ENCODE assay signal across 8 cellular contexts in the genomic region with DNA sequence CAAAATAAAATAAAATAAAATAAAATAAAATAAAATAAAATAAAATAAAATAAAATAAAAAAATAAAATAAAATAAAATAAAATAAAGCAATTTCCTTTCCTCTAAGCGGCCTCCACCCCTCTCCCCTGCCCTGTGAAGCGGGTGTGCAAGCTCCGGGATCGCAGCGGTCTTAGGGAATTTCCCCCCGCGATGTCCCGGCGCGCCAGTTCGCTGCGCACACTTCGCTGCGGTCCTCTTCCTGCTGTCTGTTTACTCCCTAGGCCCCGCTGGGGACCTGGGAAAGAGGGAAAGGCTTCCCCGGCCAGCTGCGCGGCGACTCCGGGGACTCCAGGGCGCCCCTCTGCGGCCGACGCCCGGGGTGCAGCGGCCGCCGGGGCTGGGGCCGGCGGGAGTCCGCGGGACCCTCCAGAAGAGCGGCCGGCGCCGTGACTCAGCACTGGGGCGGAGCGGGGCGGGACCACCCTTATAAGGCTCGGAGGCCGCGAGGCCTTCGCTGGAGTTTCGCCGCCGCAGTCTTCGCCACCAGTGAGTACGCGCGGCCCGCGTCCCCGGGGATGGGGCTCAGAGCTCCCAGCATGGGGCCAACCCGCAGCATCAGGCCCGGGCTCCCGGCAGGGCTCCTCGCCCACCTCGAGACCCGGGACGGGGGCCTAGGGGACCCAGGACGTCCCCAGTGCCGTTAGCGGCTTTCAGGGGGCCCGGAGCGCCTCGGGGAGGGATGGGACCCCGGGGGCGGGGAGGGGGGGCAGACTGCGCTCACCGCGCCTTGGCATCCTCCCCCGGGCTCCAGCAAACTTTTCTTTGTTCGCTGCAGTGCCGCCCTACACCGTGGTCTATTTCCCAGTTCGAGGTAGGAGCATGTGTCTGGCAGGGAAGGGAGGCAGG. TPM values are rescaled to one million over a fixed set of nuclear protein-coding genes. Genes with fewer than 3 reads are reported as not detected.
A peak's percentile ranks its signal among the peaks of the same experiment; 100 is the strongest.
DNase-seq lines count a peak whose midpoint lies in the region; ATAC-seq, FAIRE-seq and TF ChIP-seq lines count a peak whose summit lies in the region.

A gene (plus strand): TSS at position 494 of the 886 bp plus-strand sequence. CDS start 32 bp downstream, at position 526.

- peaks cover 0 to 13% (median 3%) of the 10 kb centered on the region in 7 donors for H3K9me3 Mint-ChIP-seq in CD14-positive monocyte
- H3K9me3 Mint-ChIP-seq in activated T-helper 2 cell treated with anti-CD3 and anti-CD28 coated beads, Interferon-gamma antibody, Interleukin-2, Interleukin-4, amounts not matched to agents 10 μg/mL and 5 μg/mL and 100 μg/mL, durations not matched to agents 14 hours and 24 hours and 36 hours = peaks cover 3% of the 10 kb centered on the region
- peaks cover 10 to 15% of the 10 kb centered on the region in 2 donors for H3K9me3 Mint-ChIP-seq in stimulated activated naive CD8-positive, alpha-beta T cell treated with anti-CD3 and anti-CD28 coated beads, Interleukin-15, amount 100 ng/mL, for 72 hours

- no peaks in the 10 kb centered on the region for H3K9me2 ChIP-seq in neural cell (ENCODE audit: insufficient read depth, low read length)

- peak; percentile 59 for FAIRE-seq in GM19239 (lab: Jason Lieb, UNC)

- H3K27me3 Mint-ChIP-seq in CD14-positive monocyte (ENCODE audit: low read depth in 3 of 3) = peaks cover 6 to 15% (median 8%) of the 10 kb centered on the region in 3 donors
- H3K27me3 Mint-ChIP-seq in activated T-helper 2 cell treated with anti-CD3 and anti-CD28 coated beads, Interferon-gamma antibody, Interleukin-2, Interleukin-4, amounts not matched to agents 10 μg/mL and 5 μg/mL and 100 μg/mL, durations not matched to agents 14 hours and 24 hours and 36 hours (ENCODE audit: low read depth) = peaks cover 19% of the 10 kb centered on the region
- H3K27me3 Mint-ChIP-seq in stimulated activated naive CD8-positive, alpha-beta T cell treated with anti-CD3 and anti-CD28 coated beads, Interleukin-15, amount 100 ng/mL, for 72 hours = peaks cover 32% of the 10 kb centered on the region

- H3K27me3 ChIP-seq in RWPE2 (ENCODE audit: insufficient read depth, poor library complexity, severe bottlenecking) (no peaks in the 10 kb centered on the region), neural cell (ENCODE audit: insufficient read depth, low read depth, low read length) (no peaks in the 10 kb centered on the region)

- TF ChIP-seq EP300 in neural cell (conservative IDR thresholded peaks at IDR 0.05; ENCODE audit: poor library complexity, severe bottlenecking) = no peak

- H4K20me1 ChIP-seq in neural cell (ENCODE audit: insufficient read depth) = no peaks in the 10 kb centered on the region

- no peak within 1 kb of the TSS for H3K4me2 ChIP-seq in neural cell (ENCODE audit: low read length)

- peak within 1 kb of the TSS; percentile 88 to 93 for H3K4me3 Mint-ChIP-seq in CD14-positive monocyte
- peak within 1 kb of the TSS; percentile 95 for H3K4me3 Mint-ChIP-seq in activated T-helper 2 cell treated with anti-CD3 and anti-CD28 coated beads, Interferon-gamma antibody, Interleukin-2, Interleukin-4, amounts not matched to agents 10 μg/mL and 5 μg/mL and 100 μg/mL, durations not matched to agents 14 hours and 24 hours and 36 hours (ENCODE audit: low read depth)
- peak within 1 kb of the TSS; percentile 92 to 97 for H3K4me3 Mint-ChIP-seq in stimulated activated naive CD8-positive, alpha-beta T cell treated with anti-CD3 and anti-CD28 coated beads, Interleukin-15, amount 100 ng/mL, for 72 hours

- no peaks in the 10 kb centered on the region for H3F3A ChIP-seq in neural cell (ENCODE audit: insufficient read depth, low read length, poor library complexity, severe bottlenecking)

- H3K9ac ChIP-seq in neural cell (ENCODE audit: low read length) = peak within 1 kb of the TSS; percentile 53

- H3K9me3 ChIP-seq in RWPE2 (ENCODE audit: severe bottlenecking) = no peaks in the 10 kb centered on the region
- no peaks in the 10 kb centered on the region for H3K9me3 ChIP-seq in neural cell (ENCODE audit: low read length)

- DNase-seq in CD14-positive monocyte (ENCODE audit: low spot score) = peak; percentile 74
- peak; percentile 75 for DNase-seq in GM19239 (ENCODE audit: insufficient read length, low spot score)
- DNase-seq in RWPE2 (ENCODE audit: low spot score) = no peak
- DNase-seq in activated T-helper 2 cell treated with anti-CD3 and anti-CD28 coated beads, Interferon-gamma antibody, Interleukin-2, Interleukin-4, amounts not matched to agents 10 μg/mL and 5 μg/mL and 100 μg/mL, durations not matched to agents 14 hours and 24 hours and 36 hours (ENCODE audit: low spot score) = peak; percentile 69
- DNase-seq in fibroblast of the conjunctiva (ENCODE audit: low read depth) = peak; percentile 76
- DNase-seq in stimulated activated naive CD8-positive, alpha-beta T cell treated with anti-CD3 and anti-CD28 coated beads, Interleukin-15, amount 100 ng/mL, for 72 hours = peak; percentile 82 to 84

- peak within 1 kb of the TSS; percentile 83 to 93 (median 91) for H3K27ac Mint-ChIP-seq in CD14-positive monocyte
- peak within 1 kb of the TSS; percentile 88 for H3K27ac Mint-ChIP-seq in activated T-helper 2 cell treated with anti-CD3 and anti-CD28 coated beads, Interferon-gamma antibody, Interleukin-2, Interleukin-4, amounts not matched to agents 10 μg/mL and 5 μg/mL and 100 μg/mL, durations not matched to agents 14 hours and 24 hours and 36 hours
- peak within 1 kb of the TSS; percentile 96 to 98 for H3K27ac Mint-ChIP-seq in stimulated activated naive CD8-positive, alpha-beta T cell treated with anti-CD3 and anti-CD28 coated beads, Interleukin-15, amount 100 ng/mL, for 72 hours

- H3K27ac ChIP-seq in RWPE2 (ENCODE audit: poor library complexity, severe bottlenecking) = peak within 1 kb of the TSS; percentile 92
- H3K27ac ChIP-seq in neural cell (ENCODE audit: low read length) = no peak within 1 kb of the TSS

- TF ChIP-seq CTCF in CD14-positive monocyte (IDR thresholded peaks at IDR 0.05) (peak; percentile 86), RWPE2 (IDR thresholded peaks at IDR 0.05; ENCODE audit: poor library complexity, severe bottlenecking) (peak; percentile 78), neural cell (IDR thresholded peaks at IDR 0.05; ENCODE audit: poor library complexity, severe bottlenecking) (peak; percentile 75)

- H3K79me2 ChIP-seq in neural cell (replicated peaks; ENCODE audit: insufficient read depth, low read length) = no peaks in the 10 kb centered on the region

- ATAC-seq in HG03565 (IDR thresholded peaks at IDR 0.05; ENCODE audit: unreplicated experiment) (peak; percentile 35), RWPE2 (ENCODE audit: low read depth) (peak; percentile 78)
- peak; percentile 94 for ATAC-seq in stimulated activated naive CD8-positive, alpha-beta T cell treated with anti-CD3 and anti-CD28 coated beads, Interleukin-15, amount 100 ng/mL, for 72 hours

- H3K4me3 ChIP-seq in RWPE2 (ENCODE audit: severe bottlenecking) (peak within 1 kb of the TSS; percentile 77), neural cell (ENCODE audit: low read length) (peak within 1 kb of the TSS; percentile 63)

- H3K4me1 ChIP-seq in RWPE2 (ENCODE audit: insufficient read depth, poor library complexity, severe bottlenecking) = peaks cover 26% of the 10 kb centered on the region

- intact Hi-C loops in CD14-positive monocyte (cut with micrococcal nuclease) = no loop called here
- intact Hi-C loops in activated T-helper 2 cell treated with anti-CD3 and anti-CD28 coated beads, Interferon-gamma antibody, Interleukin-2, Interleukin-4, amounts not matched to agents 10 μg/mL and 5 μg/mL and 100 μg/mL, durations not matched to agents 14 hours and 24 hours and 36 hours (cut with micrococcal nuclease) = loop anchor here (2.0 kb wide), 2 partner anchors 23 to 75 kb away; a partner anchor contains a TSS

- peak within 1 kb of the TSS; percentile 51 for H2AFZ ChIP-seq in neural cell (ENCODE audit: low read depth, low read length)

- H3K36me3 ChIP-seq in RWPE2 (ENCODE audit: low read depth) (peaks cover 36% of the 10 kb centered on the region), neural cell (ENCODE audit: insufficient read depth, low read length) (no peaks in the 10 kb centered on the region)

- peaks cover 72% of the 10 kb centered on the region for H3K4me1 Mint-ChIP-seq in CD14-positive monocyte
- peaks cover 30% of the 10 kb centered on the region for H3K4me1 Mint-ChIP-seq in activated T-helper 2 cell treated with anti-CD3 and anti-CD28 coated beads, Interferon-gamma antibody, Interleukin-2, Interleukin-4, amounts not matched to agents 10 μg/mL and 5 μg/mL and 100 μg/mL, durations not matched to agents 14 hours and 24 hours and 36 hours (ENCODE audit: low read depth)
- H3K4me1 Mint-ChIP-seq in stimulated activated naive CD8-positive, alpha-beta T cell treated with anti-CD3 and anti-CD28 coated beads, Interleukin-15, amount 100 ng/mL, for 72 hours = peaks cover 59% of the 10 kb centered on the region

- peak; percentile 44 for TF ChIP-seq RAD21 in neural cell (conservative IDR thresholded peaks at IDR 0.05)

- peaks cover 27 to 34% of the 10 kb centered on the region in 2 donors for H3K36me3 Mint-ChIP-seq in CD14-positive monocyte
- peaks cover 39% of the 10 kb centered on the region for H3K36me3 Mint-ChIP-seq in activated T-helper 2 cell treated with anti-CD3 and anti-CD28 coated beads, Interferon-gamma antibody, Interleukin-2, Interleukin-4, amounts not matched to agents 10 μg/mL and 5 μg/mL and 100 μg/mL, durations not matched to agents 14 hours and 24 hours and 36 hours (ENCODE audit: low read depth)

TF ChIP-seq in neural cell, 6 proteins besides CTCF, POLR2A, EP300 and RAD21:
- TF ChIP-seq SMC3 (conservative IDR thresholded peaks at IDR 0.05; ENCODE audit: poor library complexity) = peak; percentile 56
- TF ChIP-seq EZH2 (IDR thresholded peaks at IDR 0.05; ENCODE audit: borderline replicate concordance, insufficient read depth, low read length, poor library complexity, severe bottlenecking) = no peak
- peak; percentile 35 for TF ChIP-seq MXI1 (conservative IDR thresholded peaks at IDR 0.05; ENCODE audit: poor library complexity, severe bottlenecking)
TF ChIP-seq in neural cell: peak in this region for 2.

RNA-seq across cellular contexts. Expression of the gene that starts here (rescaled TPM):
- polyA plus RNA-seq in CD14-positive monocyte = 1,000 to 10,000 TPM; 1,250 to 1,483 TPM
- 339 and 344 TPM in 2 replicates for total RNA-seq in activated T-helper 2 cell treated with anti-CD3 and anti-CD28 coated beads, Interferon-gamma antibody, Interleukin-2, Interleukin-4, amounts not matched to agents 10 μg/mL and 5 μg/mL and 100 μg/mL, durations not matched to agents 14 hours and 24 hours and 36 hours
- polyA plus RNA-seq in neural cell = 94.6 and 114 TPM in 2 replicates
- polyA minus RNA-seq in neural cell = 42.1 and 42.3 TPM in 2 replicates

Comparison
In these comparisons a context has a peak if more than half of its experiments do, and no peak if none do; other contexts are left out.
1. RNA of the gene that starts here (polyA plus RNA-seq): 1,250 to 1,483 TPM in CD14-positive monocyte; 94.6 to 114 TPM in neural cell; every median in the first group is over 10 times any median in the second.
2. ATAC-seq: peak in every context shown above with its lines; median percentile 94 in stimulated activated naive CD8-positive, alpha-beta T cell treated with anti-CD3 and anti-CD28 coated beads, Interleukin-15, amount 100 ng/mL, for 72 hours; 78 in RWPE2; 35 in HG03565.
3. Peak in every context shown above with its lines, with median percentiles within 50 percentile points of each other: H3K27ac Mint-ChIP-seq, H3K4me3 Mint-ChIP-seq and CTCF ChIP-seq.